15 cellular contexts compared by ENCODE assay signal in genomic region chr12:97977870-97978269, GRCh38.
DNase-seq lines count a peak whose midpoint lies in the region; TF ChIP-seq lines count a peak whose summit lies in the region.
"Had no signal": no experiment of that assay in that cellular context is flagged by ENCODE, and none has a peak within 500 bp of the region (broad histone marks: within the 10 kb centered on the region; RNA-seq: fewer than 3 reads in every experiment).

No MANE protein-coding gene starts in this region.

- H3K27ac Mint-ChIP-seq in neural progenitor cell, result peak overlapping the region; percentile 10
- H3K27ac Mint-ChIP-seq: B cell; CD8-positive, alpha-beta T cell; H9 had no signal

- H3K27me3 ChIP-seq in neural progenitor cell, result no peaks in the 10 kb centered on the region
- H3K27me3 ChIP-seq in effector memory CD4-positive, alpha-beta T cell (replicated peaks; ENCODE audit: control insufficient read depth, insufficient read depth, low read length, poor library complexity, severe bottlenecking), result no peaks in the 10 kb centered on the region
- H3K27me3 ChIP-seq: BLaER1 treated with 17β-estradiol and CSF1 and Interleukin-3, amounts not matched to agents 10 nM and 100 nM had no signal

- peaks cover 4% of the 10 kb centered on the region for H3K36me3 ChIP-seq in neural progenitor cell
- H3K36me3 ChIP-seq in effector memory CD4-positive, alpha-beta T cell (ENCODE audit: control insufficient read depth, insufficient read depth, low read length), result no peaks in the 10 kb centered on the region
- H3K36me3 ChIP-seq: BLaER1 treated with 17β-estradiol and CSF1 and Interleukin-3, amounts not matched to agents 10 nM and 100 nM had no signal

- no peaks in the 10 kb centered on the region for H3K36me3 Mint-ChIP-seq in neural progenitor cell
- H3K36me3 Mint-ChIP-seq: CD8-positive, alpha-beta T cell had no signal

- peaks cover 18% of the 10 kb centered on the region for H3K4me1 Mint-ChIP-seq in neural progenitor cell
- H3K4me1 Mint-ChIP-seq: B cell had no signal

- H3K4me1 ChIP-seq in neural progenitor cell, result no peaks in the 10 kb centered on the region
- H3K4me1 ChIP-seq in effector memory CD4-positive, alpha-beta T cell (ENCODE audit: control insufficient read depth, insufficient read depth, low read length, poor library complexity, severe bottlenecking), result no peaks in the 10 kb centered on the region

- no peak overlapping the region for H3K4me3 ChIP-seq in neural progenitor cell
- no peak overlapping the region for H3K4me3 ChIP-seq in effector memory CD4-positive, alpha-beta T cell (ENCODE audit: insufficient read depth, low read depth, low read length, poor library complexity, severe bottlenecking)
- H3K4me3 ChIP-seq: BLaER1 treated with 17β-estradiol and CSF1 and Interleukin-3, amounts not matched to agents 10 nM and 100 nM had no signal

- no peak overlapping the region for H3K9ac ChIP-seq in neural progenitor cell
- H3K9ac ChIP-seq: BLaER1 treated with 17β-estradiol and CSF1 and Interleukin-3, amounts not matched to agents 10 nM and 100 nM had no signal

- no peak overlapping the region for H3K4me2 ChIP-seq in neural progenitor cell
- H3K4me2 ChIP-seq: BLaER1 treated with 17β-estradiol and CSF1 and Interleukin-3, amounts not matched to agents 10 nM and 100 nM had no signal

- no peaks in the 10 kb centered on the region for H3K27me3 Mint-ChIP-seq in neural progenitor cell (ENCODE audit: insufficient read depth, low read depth)
- H3K27me3 Mint-ChIP-seq: B cell had no signal

- no peaks in the 10 kb centered on the region for H3K79me2 ChIP-seq in neural progenitor cell (ENCODE audit: low read depth)

- no peak overlapping the region for H3K27ac ChIP-seq in neural progenitor cell
- H3K27ac ChIP-seq in effector memory CD4-positive, alpha-beta T cell (ENCODE audit: insufficient read depth, low read length, poor library complexity, severe bottlenecking), result no peak overlapping the region
- H3K27ac ChIP-seq: BLaER1 treated with 17β-estradiol and CSF1 and Interleukin-3, amounts not matched to agents 10 nM and 100 nM had no signal

- peak; percentile 25 for DNase-seq in NCI-H510A treated with DMSO at 0.1 percent for 48 hours (lab: John Stamatoyannopoulos, UW)
- no peak for DNase-seq in NCI-H510A (lab: John Stamatoyannopoulos, UW)
- DNase-seq in NCI-H146 (lab: John Stamatoyannopoulos, UW), result peak; percentile 63
- peak; percentile 17 for DNase-seq in NCI-H2227 treated with DMSO at 0.1 percent for 48 hours (lab: John Stamatoyannopoulos, UW)
- no peak for DNase-seq in neural progenitor cell (ENCODE audit: low spot score)
- no peak for DNase-seq in effector memory CD4-positive, alpha-beta T cell
- no peak for DNase-seq in SHP77 treated with DMSO at 0.1 percent for 48 hours (lab: John Stamatoyannopoulos, UW)
- DNase-seq: CD8-positive, alpha-beta T cell; DMS 273 treated with DMSO at 0.1 percent for 48 hours; DMS53; DND-41; EL; H9 had no signal

- H3F3A ChIP-seq in neural progenitor cell (ENCODE audit: low read depth), result no peaks in the 10 kb centered on the region

- H4K20me1 ChIP-seq in neural progenitor cell (ENCODE audit: low read depth), result no peaks in the 10 kb centered on the region
- H4K20me1 ChIP-seq: BLaER1 treated with 17β-estradiol and CSF1 and Interleukin-3, amounts not matched to agents 10 nM and 100 nM had no signal

- H2AFZ ChIP-seq in neural progenitor cell (replicated peaks), result no peak overlapping the region

- TF ChIP-seq CTCF in neural progenitor cell (IDR thresholded peaks at IDR 0.05), result no peak

- H3K9me3 ChIP-seq in neural progenitor cell (ENCODE audit: low read depth), result peaks cover 9% of the 10 kb centered on the region
- H3K9me3 ChIP-seq in effector memory CD4-positive, alpha-beta T cell (ENCODE audit: control insufficient read depth, low read length), result no peaks in the 10 kb centered on the region

- peaks cover 12% of the 10 kb centered on the region for H3K9me3 Mint-ChIP-seq in neural progenitor cell

- H3K4me3 Mint-ChIP-seq in neural progenitor cell, result no peak overlapping the region
- H3K4me3 Mint-ChIP-seq: B cell; CD8-positive, alpha-beta T cell; H9 had no signal

Comparison
In these comparisons a context has a peak if more than half of its experiments do, and no peak if none do; other contexts are left out.
1. DNase-seq: peak in NCI-H510A treated with DMSO at 0.1 percent for 48 hours (single experiment), NCI-H146 (single experiment) and NCI-H2227 treated with DMSO at 0.1 percent for 48 hours (single experiment); none in NCI-H510A (single experiment), neural progenitor cell (single experiment), effector memory CD4-positive, alpha-beta T cell (0 of 3) and SHP77 treated with DMSO at 0.1 percent for 48 hours (single experiment).